Comparison of ENCODE assay signal across 11 cellular contexts in the genomic region with DNA sequence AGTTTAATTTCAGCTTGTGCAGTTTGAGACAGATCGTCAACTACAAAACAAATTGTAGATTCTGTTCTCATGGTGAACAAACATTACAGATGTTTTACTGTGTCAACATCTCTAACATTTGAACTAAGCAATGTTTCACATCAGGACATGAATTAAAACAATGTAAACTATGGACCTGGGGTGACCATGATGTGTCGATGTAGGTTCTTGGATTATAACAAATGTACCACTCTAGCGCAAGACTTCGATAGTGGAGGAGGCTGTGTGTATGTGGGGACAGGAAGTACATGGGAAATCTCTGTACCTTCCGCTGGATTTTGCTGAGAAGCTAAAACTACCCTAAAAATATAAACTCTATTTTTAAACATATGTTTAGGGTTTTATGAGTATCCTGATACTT. TPM values are rescaled to one million over a fixed set of nuclear protein-coding genes. Genes with fewer than 3 reads are reported as not detected.
DNase-seq lines count a peak whose midpoint lies in the region; ATAC-seq, FAIRE-seq and TF ChIP-seq lines count a peak whose summit lies in the region.
"Had no signal": no experiment of that assay in that cellular context is flagged by ENCODE, and none has a peak within 500 bp of the region (broad histone marks: within the 10 kb centered on the region; RNA-seq: fewer than 3 reads in every experiment).

No MANE protein-coding gene starts in this region.

- H3K4me1 Mint-ChIP-seq in activated T-helper 17 cell treated with anti-CD3 and anti-CD28 coated beads, Interleukin-2, amount 50 U/mL, for 72 hours, result peaks cover 37% of the 10 kb centered on the region

- no peak overlapping the region for H2AFZ ChIP-seq in keratinocyte (ENCODE audit: control insufficient read depth, low read length)

- H3K4me2 ChIP-seq in keratinocyte (ENCODE audit: control insufficient read depth, extremely low read depth, insufficient read depth, low read depth, low read length), result peak overlapping the region; percentile 94

- no peaks in the 10 kb centered on the region for H3K9me1 ChIP-seq in keratinocyte (ENCODE audit: control insufficient read depth, extremely low read depth, insufficient read depth, low read length)

- H3K27me3 ChIP-seq in right atrium auricular region (no peaks in the 10 kb centered on the region), keratinocyte (ENCODE audit: control insufficient read depth, extremely low read depth, insufficient read depth, low read length) (no peaks in the 10 kb centered on the region), upper lobe of right lung (no peaks in the 10 kb centered on the region)

- peaks cover 81% of the 10 kb centered on the region for H3K36me3 Mint-ChIP-seq in activated T-helper 17 cell treated with anti-CD3 and anti-CD28 coated beads, Interleukin-2, amount 50 U/mL, for 72 hours (ENCODE audit: low read depth)

- H3K36me3 ChIP-seq in right atrium auricular region, result no peaks in the 10 kb centered on the region
- H3K36me3 ChIP-seq in keratinocyte (ENCODE audit: control insufficient read depth in 2 of 2, extremely low read depth in 1 of 2, insufficient read depth in 2 of 2, low read length in 2 of 2), result no peaks in the 10 kb centered on the region
- no peaks in the 10 kb centered on the region for H3K36me3 ChIP-seq in upper lobe of right lung
- H3K36me3 ChIP-seq: neutrophil had no signal

- H3K27me3 Mint-ChIP-seq in activated T-helper 17 cell treated with anti-CD3 and anti-CD28 coated beads, Interleukin-2, amount 50 U/mL, for 72 hours, result no peaks in the 10 kb centered on the region

- H3K79me2 ChIP-seq in keratinocyte (ENCODE audit: control insufficient read depth, insufficient read depth, low read length), result peaks cover 22% of the 10 kb centered on the region

- H3K4me3 ChIP-seq in right atrium auricular region (no peak overlapping the region), keratinocyte (ENCODE audit: control insufficient read depth in 2 of 3, extremely low read depth in 1 of 3, insufficient read depth in 2 of 3, low read depth in 1 of 3, low read length in 3 of 3) (peak overlapping the region in 2 of 3 experiments; percentile 67 to 77), upper lobe of right lung (peak overlapping the region; percentile 68)

- no peaks in the 10 kb centered on the region for H3K9me3 Mint-ChIP-seq in activated T-helper 17 cell treated with anti-CD3 and anti-CD28 coated beads, Interleukin-2, amount 50 U/mL, for 72 hours

- ATAC-seq in Right ventricle myocardium superior (ENCODE audit: poor library complexity) (no peak), upper lobe of right lung (no peak)
- ATAC-seq in activated T-helper 17 cell treated with anti-CD3 and anti-CD28 coated beads, Interleukin-2, amount 50 U/mL, for 72 hours (replicated peaks), result no peak

- DNase-seq in right atrium auricular region (ENCODE audit: low spot score), result no peak
- DNase-seq in Right ventricle myocardium superior, result no peak
- DNase-seq in keratinocyte (ENCODE audit: low read depth, low spot score), result no peak
- no peak for DNase-seq in upper lobe of right lung
- no peak for DNase-seq in stimulated activated CD4-positive, alpha-beta T cell treated with anti-CD3 and anti-CD28 coated beads, Interleukin-4, amount 100 ng/mL, for 24 hours
- DNase-seq in NCI-H524 (lab: John Stamatoyannopoulos, UW), result no peak
- DNase-seq in RKO (ENCODE audit: low spot score), result no peak
- DNase-seq: NCI-H1092 had no signal

- FAIRE-seq in keratinocyte (lab: Jason Lieb, UNC), result no peak
- FAIRE-seq: H1 had no signal

- no peaks in the 10 kb centered on the region for H4K20me1 ChIP-seq in keratinocyte (ENCODE audit: control insufficient read depth, extremely low read depth, insufficient read depth, low read length)

- TF ChIP-seq CTCF in right atrium auricular region (IDR thresholded peaks at IDR 0.05) (no peak), keratinocyte (optimal IDR thresholded peaks at IDR 0.05 in 1 of 3, IDR thresholded peaks at IDR 0.05 in 1 of 3, conservative IDR thresholded peaks at IDR 0.05 in 1 of 3; ENCODE audit: extremely low read depth in 1 of 3, insufficient read depth in 2 of 3, low read length in 3 of 3) (no peak), upper lobe of right lung (IDR thresholded peaks at IDR 0.05) (no peak)

- H3K4me1 ChIP-seq in right atrium auricular region (peaks cover 0 to 33% of the 10 kb centered on the region in 2 donors), keratinocyte (ENCODE audit: control insufficient read depth, extremely low read depth, insufficient read depth, low read length) (peaks cover 10% of the 10 kb centered on the region), upper lobe of right lung (peaks cover 11% of the 10 kb centered on the region)

- peak overlapping the region; percentile 98 for H3K27ac Mint-ChIP-seq in activated T-helper 17 cell treated with anti-CD3 and anti-CD28 coated beads, Interleukin-2, amount 50 U/mL, for 72 hours

- intact Hi-C loops in Right ventricle myocardium superior (cut with DNase I), result no loop called here
- intact Hi-C loops in upper lobe of right lung (cut with DNase I), result no loop called here

- peak overlapping the region; percentile 90 for H3K4me3 Mint-ChIP-seq in activated T-helper 17 cell treated with anti-CD3 and anti-CD28 coated beads, Interleukin-2, amount 50 U/mL, for 72 hours

- H3K27ac ChIP-seq in right atrium auricular region, result peak overlapping the region; percentile 96 to 98
- H3K27ac ChIP-seq in keratinocyte (ENCODE audit: control insufficient read depth, insufficient read depth, low read length), result peak overlapping the region; percentile 65
- H3K27ac ChIP-seq in upper lobe of right lung, result no peak overlapping the region
- H3K27ac ChIP-seq: neutrophil had no signal

- peak overlapping the region; percentile 84 for H3K9ac ChIP-seq in keratinocyte (ENCODE audit: control insufficient read depth, extremely low read depth, insufficient read depth, low read length)

- no peaks in the 10 kb centered on the region for H3K9me3 ChIP-seq in right atrium auricular region
- no peaks in the 10 kb centered on the region for H3K9me3 ChIP-seq in keratinocyte (ENCODE audit: control insufficient read depth, low read depth, low read length)
- H3K9me3 ChIP-seq in upper lobe of right lung, result no peaks in the 10 kb centered on the region
- H3K9me3 ChIP-seq: neutrophil had no signal

- dilution Hi-C loops in keratinocyte (cut with MboI; ENCODE audit: extremely low pct_ligation_motif_present, low sequenced_read_pairs), result no loop called here

RNA-seq across cellular contexts. Expression of a gene that starts 17.1 kb away (rescaled TPM):
- total RNA-seq in right atrium auricular region (10 to 100 TPM; 19.2 to 28.6 TPM), Right ventricle myocardium superior (12.8 TPM), upper lobe of right lung (18.6 TPM)
- 10 to 100 TPM; 33.0 to 53.5 TPM for total RNA-seq in activated T-helper 17 cell treated with anti-CD3 and anti-CD28 coated beads, Interleukin-2, amount 50 U/mL, for 72 hours
- 5.9 to 8.9 TPM (median 6.5 TPM) in 3 replicates for polyA plus RNA-seq in keratinocyte
- polyA plus RNA-seq in keratinocyte (2011; ENCODE audit: low read depth), result 9.0 TPM
- polyA plus RNA-seq in keratinocyte (2011; cell fraction: cytosol; rRNA removed), result 3.9 and 4.8 TPM in 2 replicates
- 17.0 and 18.4 TPM in 2 replicates for polyA plus RNA-seq in keratinocyte (2011; cell fraction: nucleus; rRNA removed)
- polyA plus RNA-seq in keratinocyte (2012; ENCODE audit: low replicate concordance), result 8.4 and 8.7 TPM in 2 replicates
- 15.0 to 21.8 TPM (median 15.5 TPM) in 3 replicates for polyA minus RNA-seq in keratinocyte
- polyA minus RNA-seq in keratinocyte (2011; cell fraction: cytosol; rRNA and poly(A)+ RNA removed), result 4.2 TPM
- 13.5 and 26.3 TPM in 2 replicates for polyA minus RNA-seq in keratinocyte (2011; cell fraction: nucleus; rRNA and poly(A)+ RNA removed)

Comparison
In these comparisons a context has a peak if more than half of its experiments do, and no peak if none do; other contexts are left out.
1. H3K4me3 ChIP-seq: peak in keratinocyte (2 of 3) and upper lobe of right lung (single experiment); none in right atrium auricular region (0 of 2).